Comparison of ENCODE assay signal across 24 cellular contexts in the genomic region with DNA sequence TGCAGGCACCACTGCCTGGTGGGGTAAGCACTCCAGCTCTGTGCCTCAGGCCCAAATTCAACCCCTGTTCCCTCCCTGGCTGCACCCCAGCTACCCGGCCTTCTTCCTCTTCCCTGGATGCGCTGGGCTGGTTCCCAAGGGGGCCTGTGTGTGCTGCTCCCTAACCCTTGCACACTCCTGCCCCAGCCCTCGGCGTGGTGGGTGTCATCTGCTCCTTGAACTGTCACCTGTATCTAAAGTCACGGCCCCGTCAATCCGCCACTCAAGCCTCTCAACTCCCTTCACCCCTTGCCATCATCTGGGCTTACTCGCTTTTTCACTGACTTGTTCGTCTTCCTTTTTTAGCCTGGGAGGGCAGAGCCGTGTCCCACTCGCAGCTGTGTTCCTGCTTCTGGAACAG.
"Had no signal": no experiment of that assay in that cellular context is flagged by ENCODE, and none has a peak within 500 bp of the region (broad histone marks: within the 10 kb centered on the region; RNA-seq: fewer than 3 reads in every experiment).

No MANE protein-coding gene starts in this region.

- H3K4me1 Mint-ChIP-seq: mesothelial cell of epicardium had no signal

- H3K27me3 Mint-ChIP-seq: effector memory CD8-positive, alpha-beta T cell had no signal

- H3K4me3 Mint-ChIP-seq: dendritic cell treated with granulocyte-macrophage colony-stimulating factor and Interleukin-4, amounts not matched to agents 40 ng/mL and 50 ng/mL, for 4 days; effector memory CD8-positive, alpha-beta T cell; endodermal cell; mesothelial cell of epicardium; naive B cell had no signal

- H3K27ac ChIP-seq: colonic mucosa, epithelial cell of prostate, esophagus squamous epithelium, gastrocnemius medialis, left lung, lower lobe of right lung had no signal

- H3K9me3 ChIP-seq: colonic mucosa, esophagus squamous epithelium, gastrocnemius medialis, left lung, lower lobe of right lung, mucosa of descending colon had no signal

- H3K36me3 ChIP-seq: colonic mucosa, esophagus squamous epithelium, gastrocnemius medialis, left lung, lower lobe of right lung had no signal

- H3K36me3 Mint-ChIP-seq: mesothelial cell of epicardium, naive B cell had no signal

- H3K27me3 ChIP-seq: colonic mucosa had no signal

- H3K4me3 ChIP-seq: colonic mucosa, esophagus squamous epithelium, gastrocnemius medialis, left lung, lower lobe of right lung, mucosa of descending colon had no signal

- H3K27ac Mint-ChIP-seq: dendritic cell treated with granulocyte-macrophage colony-stimulating factor and Interleukin-4, amounts not matched to agents 40 ng/mL and 50 ng/mL, for 4 days; effector memory CD8-positive, alpha-beta T cell; endodermal cell; mesothelial cell of epicardium; naive B cell had no signal

- DNase-seq: colonic mucosa; cortex of kidney; effector CD8-positive, alpha-beta T cell; effector memory CD8-positive, alpha-beta T cell; endodermal cell; erythroblast; esophagus squamous epithelium; foreskin fibroblast; foreskin melanocyte; gastrocnemius medialis; glutamatergic neuron; head of caudate nucleus; hippocampal formation; left cardiac atrium; left ventricle myocardium superior; lower lobe of right lung; mesenchymal stem cell; mucosa of descending colon; naive B cell had no signal

- H3K9me3 Mint-ChIP-seq: dendritic cell treated with granulocyte-macrophage colony-stimulating factor and Interleukin-4, amounts not matched to agents 40 ng/mL and 50 ng/mL, for 4 days; effector memory CD8-positive, alpha-beta T cell; endodermal cell; mesothelial cell of epicardium had no signal

- ATAC-seq: effector memory CD8-positive, alpha-beta T cell; esophagus mucosa; gastrocnemius medialis; left cardiac atrium; left lung; left ventricle myocardium superior; lower lobe of right lung; mucosa of descending colon had no signal

- H3K4me1 ChIP-seq: colonic mucosa, gastrocnemius medialis, left lung, lower lobe of right lung had no signal
